In genomic region chr1:215002471-215002870, GRCh38 we compare ENCODE assay signal across 14 cellular contexts.
DNase-seq lines count a peak whose midpoint lies in the region; ATAC-seq and TF ChIP-seq lines count a peak whose summit lies in the region.
"Had no signal": no experiment of that assay in that cellular context is flagged by ENCODE, and none has a peak within 500 bp of the region (broad histone marks: within the 10 kb centered on the region; RNA-seq: fewer than 3 reads in every experiment).

No MANE protein-coding gene starts in this region.

- H3K27me3 Mint-ChIP-seq in activated T-helper 17 cell treated with anti-CD3 and anti-CD28 coated beads, Interleukin-2, amount 50 U/mL, for 72 hours = no peaks in the 10 kb centered on the region
- H3K27me3 Mint-ChIP-seq in CD14-positive monocyte (ENCODE audit: low read depth in 3 of 3) = no peaks in the 10 kb centered on the region
- no peaks in the 10 kb centered on the region for H3K27me3 Mint-ChIP-seq in CD4-positive, alpha-beta T cell
- H3K27me3 Mint-ChIP-seq: stimulated activated naive CD8-positive, alpha-beta T cell treated with anti-CD3 and anti-CD28 coated beads, Interleukin-15, amount 100 ng/mL, for 72 hours had no signal

- in situ Hi-C loops in astrocyte of the spinal cord (cut with HindIII; ENCODE audit: low sequenced_read_pairs) = no loop called here

- WGBS in gastroesophageal sphincter (ENCODE audit: low coverage in 1 of 2), 2 donors = 54 to 59% methylated on average over 3 to 4 of the region's 4 CpGs
- WGBS in right cardiac atrium = 55% methylated on average over 4 of the region's 4 CpGs

- POLR2A ChIA-PET in CD4-positive, alpha-beta T cell (lab: Charles Lee) = no interaction called here

- ATAC-seq in gastroesophageal sphincter = peak; percentile 39
- no peak for ATAC-seq in activated T-helper 17 cell treated with anti-CD3 and anti-CD28 coated beads, Interleukin-2, amount 50 U/mL, for 72 hours (replicated peaks)
- no peak for ATAC-seq in right cardiac atrium
- no peak for ATAC-seq in CD4-positive, alpha-beta T cell (ENCODE audit: poor library complexity)
- ATAC-seq: stimulated activated naive CD8-positive, alpha-beta T cell treated with anti-CD3 and anti-CD28 coated beads, Interleukin-15, amount 100 ng/mL, for 72 hours had no signal

- no peaks in the 10 kb centered on the region for H3K9me3 ChIP-seq in gastroesophageal sphincter
- peaks cover 3% of the 10 kb centered on the region for H3K9me3 ChIP-seq in right cardiac atrium (ENCODE audit: control insufficient read depth, low read length)
- no peaks in the 10 kb centered on the region for H3K9me3 ChIP-seq in CD4-positive, alpha-beta T cell (ENCODE audit: control insufficient read depth, low read length)
- H3K9me3 ChIP-seq: colonic mucosa, HAP-1 had no signal

- no peak overlapping the region for H3K27ac Mint-ChIP-seq in activated T-helper 17 cell treated with anti-CD3 and anti-CD28 coated beads, Interleukin-2, amount 50 U/mL, for 72 hours
- no peak overlapping the region for H3K27ac Mint-ChIP-seq in CD14-positive monocyte
- H3K27ac Mint-ChIP-seq in CD4-positive, alpha-beta T cell = no peak overlapping the region
- H3K27ac Mint-ChIP-seq: activated naive CD8-positive, alpha-beta T cell treated with anti-CD3 and anti-CD28 coated beads for 36 hours; stimulated activated naive CD8-positive, alpha-beta T cell treated with anti-CD3 and anti-CD28 coated beads, Interleukin-15, amount 100 ng/mL, for 72 hours had no signal

- no peaks in the 10 kb centered on the region for H3K27me3 ChIP-seq in ACC112 (ENCODE audit: insufficient read depth, low read length)
- no peaks in the 10 kb centered on the region for H3K27me3 ChIP-seq in gastroesophageal sphincter
- no peaks in the 10 kb centered on the region for H3K27me3 ChIP-seq in right cardiac atrium (ENCODE audit: control insufficient read depth, insufficient read depth)
- no peaks in the 10 kb centered on the region for H3K27me3 ChIP-seq in CD4-positive, alpha-beta T cell (ENCODE audit: control insufficient read depth, insufficient read depth, low read length)
- H3K27me3 ChIP-seq: colonic mucosa had no signal

- CTCF ChIA-PET in CD4-positive, alpha-beta T cell (lab: Charles Lee) = no interaction called here

- H3K4me3 ChIP-seq in ACC112 (ENCODE audit: low read depth, low read length) (peak overlapping the region; percentile 2; the same call in 1 of the 2 replicates), astrocyte of the spinal cord (ENCODE audit: low read depth, low read length) (no peak overlapping the region), gastroesophageal sphincter (no peak overlapping the region), right cardiac atrium (ENCODE audit: low read length) (no peak overlapping the region)
- H3K4me3 ChIP-seq: colonic mucosa, HAP-1 had no signal

- peak overlapping the region; percentile 48 for H2AFZ ChIP-seq in ACC112 (ENCODE audit: low read length, unreplicated experiment)

- H3K9me3 Mint-ChIP-seq in activated T-helper 17 cell treated with anti-CD3 and anti-CD28 coated beads, Interleukin-2, amount 50 U/mL, for 72 hours = peaks cover 8% of the 10 kb centered on the region
- peaks cover 0 to 9% (median 2%) of the 10 kb centered on the region in 7 donors for H3K9me3 Mint-ChIP-seq in CD14-positive monocyte
- no peaks in the 10 kb centered on the region for H3K9me3 Mint-ChIP-seq in CD4-positive, alpha-beta T cell

- H3K4me1 Mint-ChIP-seq in activated T-helper 17 cell treated with anti-CD3 and anti-CD28 coated beads, Interleukin-2, amount 50 U/mL, for 72 hours = no peaks in the 10 kb centered on the region
- no peaks in the 10 kb centered on the region for H3K4me1 Mint-ChIP-seq in CD14-positive monocyte
- H3K4me1 Mint-ChIP-seq in CD4-positive, alpha-beta T cell (ENCODE audit: low read depth) = no peaks in the 10 kb centered on the region
- H3K4me1 Mint-ChIP-seq: activated naive CD8-positive, alpha-beta T cell treated with anti-CD3 and anti-CD28 coated beads for 36 hours; stimulated activated naive CD8-positive, alpha-beta T cell treated with anti-CD3 and anti-CD28 coated beads, Interleukin-15, amount 100 ng/mL, for 72 hours had no signal

- no peak for TF ChIP-seq POLR2A in gastroesophageal sphincter (IDR thresholded peaks at IDR 0.05)

- peaks cover 3% of the 10 kb centered on the region for H3K79me2 ChIP-seq in ACC112 (ENCODE audit: control insufficient read depth, insufficient read depth, low read length, unreplicated experiment)

- H3K27ac ChIP-seq in ACC112 (ENCODE audit: low read depth, low read length) (peak overlapping the region; percentile 81), gastroesophageal sphincter (no peak overlapping the region), right cardiac atrium (ENCODE audit: low read length) (no peak overlapping the region)
- H3K27ac ChIP-seq in CD4-positive, alpha-beta T cell (ENCODE audit: low read depth, low read length) = no peak overlapping the region
- H3K27ac ChIP-seq: colonic mucosa had no signal

- H3K36me3 ChIP-seq in ACC112 (ENCODE audit: insufficient read depth, low read length) (no peaks in the 10 kb centered on the region), gastroesophageal sphincter (no peaks in the 10 kb centered on the region)
- H3K36me3 ChIP-seq: colonic mucosa, HAP-1 had no signal

- no peaks in the 10 kb centered on the region for H3K36me3 Mint-ChIP-seq in activated T-helper 17 cell treated with anti-CD3 and anti-CD28 coated beads, Interleukin-2, amount 50 U/mL, for 72 hours (ENCODE audit: low read depth)
- H3K36me3 Mint-ChIP-seq in CD14-positive monocyte = no peaks in the 10 kb centered on the region
- no peaks in the 10 kb centered on the region for H3K36me3 Mint-ChIP-seq in CD4-positive, alpha-beta T cell (ENCODE audit: low read depth)
- H3K36me3 Mint-ChIP-seq: activated naive CD8-positive, alpha-beta T cell treated with anti-CD3 and anti-CD28 coated beads for 36 hours had no signal

- no peak overlapping the region for H3K4me3 Mint-ChIP-seq in activated T-helper 17 cell treated with anti-CD3 and anti-CD28 coated beads, Interleukin-2, amount 50 U/mL, for 72 hours
- H3K4me3 Mint-ChIP-seq in CD14-positive monocyte = no peak overlapping the region
- no peak overlapping the region for H3K4me3 Mint-ChIP-seq in CD4-positive, alpha-beta T cell
- H3K4me3 Mint-ChIP-seq: activated naive CD8-positive, alpha-beta T cell treated with anti-CD3 and anti-CD28 coated beads for 36 hours; stimulated activated naive CD8-positive, alpha-beta T cell treated with anti-CD3 and anti-CD28 coated beads, Interleukin-15, amount 100 ng/mL, for 72 hours had no signal

- peak; percentile 90 for DNase-seq in HS-27A (ENCODE audit: low read depth)
- peak; percentile 96 for DNase-seq in astrocyte of the spinal cord (ENCODE audit: low read depth, low spot score)
- DNase-seq in right cardiac atrium = no peak
- no peak for DNase-seq in CD14-positive monocyte (ENCODE audit: low spot score)
- no peak for DNase-seq in CD4-positive, alpha-beta T cell
- DNase-seq: activated naive CD8-positive, alpha-beta T cell treated with anti-CD3 and anti-CD28 coated beads for 36 hours; colonic mucosa; small intestine; stimulated activated naive CD8-positive, alpha-beta T cell treated with anti-CD3 and anti-CD28 coated beads, Interleukin-15, amount 100 ng/mL, for 72 hours; SW 1271 had no signal

- H3K4me1 ChIP-seq in ACC112 (ENCODE audit: control insufficient read depth, insufficient read depth, low read length, unreplicated experiment) (peaks cover 35% of the 10 kb centered on the region), gastroesophageal sphincter (no peaks in the 10 kb centered on the region), right cardiac atrium (ENCODE audit: control insufficient read depth, insufficient read depth, low read length) (no peaks in the 10 kb centered on the region)
- H3K4me1 ChIP-seq: colonic mucosa, HAP-1 had no signal

- TF ChIP-seq EP300 in gastroesophageal sphincter (IDR thresholded peaks at IDR 0.05) = no peak

- intact Hi-C loops in right cardiac atrium (cut with DNase I) = no loop called here
- intact Hi-C loops in CD14-positive monocyte (cut with micrococcal nuclease) = no loop called here
- intact Hi-C loops in CD4-positive, alpha-beta T cell (cut with DNase I, micrococcal nuclease) = no loop called here

- TF ChIP-seq CTCF in astrocyte of the spinal cord (IDR thresholded peaks at IDR 0.05; ENCODE audit: low read depth, low read length) (no peak), gastroesophageal sphincter (IDR thresholded peaks at IDR 0.05) (no peak), CD14-positive monocyte (IDR thresholded peaks at IDR 0.05) (no peak)
- TF ChIP-seq CTCF in CD4-positive, alpha-beta T cell (IDR thresholded peaks at IDR 0.05) = no peak

Comparison
In these comparisons a context has a peak if more than half of its experiments do, and no peak if none do; other contexts are left out.
1. DNase-seq: peak in HS-27A (single experiment) and astrocyte of the spinal cord (single experiment); none in right cardiac atrium (0 of 3), CD14-positive monocyte (single experiment) and CD4-positive, alpha-beta T cell (0 of 10).